Comparison of ENCODE assay signal across 18 cellular contexts in the genomic region with DNA sequence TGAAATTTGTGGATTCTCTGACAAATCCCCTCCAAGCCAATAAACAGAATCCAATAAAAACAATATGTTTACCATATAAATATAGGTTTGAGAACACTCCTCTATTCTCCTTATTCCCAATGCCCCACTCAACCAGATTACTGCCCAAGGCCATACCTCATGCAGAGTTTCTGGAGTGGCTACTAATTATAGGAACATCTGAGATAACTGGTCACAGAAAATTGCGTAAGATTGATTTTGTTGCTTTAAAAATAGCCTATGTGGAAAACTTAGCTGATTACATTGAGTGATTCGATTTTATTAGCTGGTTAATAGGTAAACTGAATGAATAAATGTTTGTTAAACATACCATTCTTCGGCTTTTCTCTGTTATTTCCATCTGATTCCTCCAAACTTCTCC. TPM values are rescaled to one million over a fixed set of nuclear protein-coding genes. Genes with fewer than 3 reads are reported as not detected.
DNase-seq lines count a peak whose midpoint lies in the region; ATAC-seq and TF ChIP-seq lines count a peak whose summit lies in the region.
"Had no signal": no experiment of that assay in that cellular context is flagged by ENCODE, and none has a peak within 500 bp of the region (broad histone marks: within the 10 kb centered on the region; RNA-seq: fewer than 3 reads in every experiment).

No MANE protein-coding gene starts in this region.

- no peak overlapping the region for H3K4me3 Mint-ChIP-seq in neural progenitor cell
- H3K4me3 Mint-ChIP-seq: activated CD8-positive, alpha-beta T cell treated with anti-CD3 and anti-CD28 coated beads, Interleukin-2, amount 10 ng/mL, durations not matched to agents 7 days and 5 days; memory B cell had no signal

- H3K4me3 ChIP-seq in fibroblast of mammary gland (ENCODE audit: control insufficient read depth, low read depth, low read length), result no peak overlapping the region
- H3K4me3 ChIP-seq in neural progenitor cell, result no peak overlapping the region
- H3K4me3 ChIP-seq: stomach had no signal

- no peaks in the 10 kb centered on the region for H3K4me1 ChIP-seq in neural progenitor cell

- no peak overlapping the region for H2AFZ ChIP-seq in neural progenitor cell (replicated peaks)

- no peak overlapping the region for H3K9ac ChIP-seq in neural progenitor cell

- H4K20me1 ChIP-seq in neural progenitor cell (ENCODE audit: low read depth), result no peaks in the 10 kb centered on the region

- H3F3A ChIP-seq in neural progenitor cell (ENCODE audit: low read depth), result no peaks in the 10 kb centered on the region

- H3K36me3 ChIP-seq in neural progenitor cell, result no peaks in the 10 kb centered on the region
- H3K36me3 ChIP-seq: stomach had no signal

- TF ChIP-seq CTCF in fibroblast of mammary gland (conservative IDR thresholded peaks at IDR 0.05; ENCODE audit: control insufficient read depth, insufficient read depth, low read depth, low read length) (no peak), neural progenitor cell (IDR thresholded peaks at IDR 0.05) (no peak)

- no peaks in the 10 kb centered on the region for H3K27me3 ChIP-seq in neural progenitor cell
- H3K27me3 ChIP-seq: stomach had no signal

- no peak overlapping the region for H3K4me2 ChIP-seq in neural progenitor cell

- no peak overlapping the region for H3K27ac ChIP-seq in neural progenitor cell
- H3K27ac ChIP-seq: HL-60 had no signal

- DNase-seq in EH (ENCODE audit: low read depth) (peak; percentile 69), RPMI7951 (ENCODE audit: low read depth) (peak; percentile 70), fibroblast of mammary gland (ENCODE audit: low read depth) (peak; percentile 31), neural progenitor cell (ENCODE audit: low spot score) (no peak), ureter (ENCODE audit: low spot score) (no peak)
- DNase-seq: activated CD4-positive, CD25-positive, alpha-beta regulatory T cell treated with anti-CD3 and anti-CD28 coated beads, Interleukin-2, amount 50 U/mL, for 72 hours; activated CD8-positive, alpha-beta T cell treated with anti-CD3 and anti-CD28 coated beads, Interleukin-2, amount 10 ng/mL, durations not matched to agents 7 days and 5 days; activated gamma-delta T cell treated with Interleukin-2 at 50 U/mL for 16 hours; NCI-H2107; NCI-H524 treated with DMSO at 0.1 percent for 48 hours; nucleus accumbens; SHP77; stomach had no signal

- no peak for ATAC-seq in GM18861 (IDR thresholded peaks at IDR 0.05; ENCODE audit: unreplicated experiment)
- ATAC-seq in GM18867 (IDR thresholded peaks at IDR 0.05; ENCODE audit: unreplicated experiment), result no peak
- ATAC-seq: activated CD8-positive, alpha-beta T cell treated with anti-CD3 and anti-CD28 coated beads, Interleukin-2, amount 10 ng/mL, durations not matched to agents 7 days and 5 days had no signal

- peak overlapping the region; percentile 23 for H3K27ac Mint-ChIP-seq in neural progenitor cell
- H3K27ac Mint-ChIP-seq: activated CD8-positive, alpha-beta T cell treated with anti-CD3 and anti-CD28 coated beads, Interleukin-2, amount 10 ng/mL, durations not matched to agents 7 days and 5 days; memory B cell had no signal

- H3K9me3 Mint-ChIP-seq in neural progenitor cell, result no peaks in the 10 kb centered on the region

- H3K9me3 ChIP-seq in neural progenitor cell (ENCODE audit: low read depth), result no peaks in the 10 kb centered on the region
- H3K9me3 ChIP-seq: stomach had no signal

- H3K36me3 Mint-ChIP-seq in neural progenitor cell, result no peaks in the 10 kb centered on the region
- H3K36me3 Mint-ChIP-seq: memory B cell had no signal

- peaks cover 4% of the 10 kb centered on the region for H3K27me3 Mint-ChIP-seq in neural progenitor cell (ENCODE audit: insufficient read depth, low read depth)

- peaks cover 1% of the 10 kb centered on the region for H3K4me1 Mint-ChIP-seq in neural progenitor cell
- H3K4me1 Mint-ChIP-seq: memory B cell had no signal

- H3K79me2 ChIP-seq in neural progenitor cell (ENCODE audit: low read depth), result no peaks in the 10 kb centered on the region

RNA-seq across cellular contexts. Expression of a gene that starts 48.0 kb away (rescaled TPM):
- 2.8 and 5.5 TPM in 2 replicates for total RNA-seq in RPMI7951 (2014; rRNA removed; shearing (Covaris generic))
- total RNA-seq in neural progenitor cell (ENCODE audit: low replicate concordance), result 49.6 and 111 TPM in 2 replicates
- 40.2 TPM for total RNA-seq in ureter
- total RNA-seq: H4 had no signal

Comparison
In these comparisons a context has a peak if more than half of its experiments do, and no peak if none do; other contexts are left out.
1. DNase-seq: peak in EH (single experiment), RPMI7951 (single experiment) and fibroblast of mammary gland (single experiment); none in neural progenitor cell (single experiment) and ureter (single experiment).